18 cellular contexts compared by ENCODE assay signal in genomic region chr1:165152109-165152508, GRCh38.
"Had no signal": no experiment of that assay in that cellular context is flagged by ENCODE, and none has a peak within 500 bp of the region (broad histone marks: within the 10 kb centered on the region; RNA-seq: fewer than 3 reads in every experiment).

No MANE protein-coding gene starts in this region.

- H3K27ac ChIP-seq: colonic mucosa, SK-N-MC, WERI-Rb-1 had no signal

- FAIRE-seq: TTC549 had no signal

- H3K4me1 ChIP-seq: colonic mucosa had no signal

- H3K27me3 ChIP-seq: colonic mucosa had no signal

- ATAC-seq: activated CD4-positive, alpha-beta T cell treated with anti-CD3 and anti-CD28 coated beads for 36 hours; activated T-helper 17 cell treated with anti-CD3 and anti-CD28 coated beads, Interleukin-2, amount 50 U/mL, for 72 hours; T-cell had no signal

- DNase-seq: activated CD4-positive, alpha-beta memory T cell treated with anti-CD3 and anti-CD28 coated beads, Interleukin-2, amount 10 ng/mL, durations not matched to agents 7 days and 5 days; activated CD4-positive, alpha-beta T cell treated with anti-CD3 and anti-CD28 coated beads for 36 hours; activated CD4-positive, alpha-beta T cell treated with anti-CD3 and anti-CD28 coated beads, Interleukin-2, amount 50 U/mL, for 1 hour; activated gamma-delta T cell; activated naive CD4-positive, alpha-beta T cell treated with anti-CD3 and anti-CD28 coated beads for 36 hours; activated T-cell treated with anti-CD3 and anti-CD28 coated beads for 4 hours; activated T-cell treated with anti-CD3 and anti-CD28 coated beads, Interleukin-2, amount 50 U/mL, for 48 hours; caudate nucleus; colonic mucosa; NCI-H1694; NCI-H2029; RPMI8226; T-cell; T1000 had no signal
